ENCODE assay signal across 23 cellular contexts in the genomic region with DNA sequence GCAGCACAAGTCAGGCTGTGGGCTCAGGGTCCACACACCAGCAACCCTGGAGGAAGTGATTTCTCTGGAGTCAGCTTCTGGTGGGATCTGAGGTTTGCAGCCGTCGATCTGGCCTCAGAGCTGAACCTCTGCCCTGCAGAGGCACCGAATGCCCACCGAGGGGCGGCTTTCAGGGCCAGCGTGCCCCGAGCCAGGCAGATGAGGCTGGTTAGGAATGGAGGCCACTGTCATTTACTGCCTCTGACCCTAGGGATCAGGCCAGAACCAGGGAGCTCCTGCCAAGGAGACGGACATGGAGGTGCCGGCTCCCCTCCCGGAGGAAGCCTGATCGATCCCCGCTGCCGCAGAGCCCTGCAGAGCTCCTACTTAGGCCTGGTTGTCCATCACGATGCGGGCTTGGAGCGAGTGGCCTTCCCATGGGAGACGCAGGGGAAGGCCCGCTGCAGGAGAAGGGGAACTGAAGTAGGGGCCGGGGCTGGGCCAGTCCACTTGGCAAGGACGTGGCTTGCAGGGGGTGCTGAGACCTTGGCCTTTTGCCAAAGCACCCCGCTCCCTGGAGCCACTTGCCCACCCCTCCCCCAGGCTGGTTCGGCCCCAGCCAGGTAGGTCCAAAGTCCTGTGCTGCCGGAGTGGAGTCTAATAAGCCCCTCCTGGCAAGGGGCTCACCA.
"Had no signal": no experiment of that assay in that cellular context is flagged by ENCODE, and none has a peak within 500 bp of the region (broad histone marks: within the 10 kb centered on the region; RNA-seq: fewer than 3 reads in every experiment).

No MANE protein-coding gene starts in this region.

- H3K9ac ChIP-seq: neural progenitor cell had no signal

- H3K27ac Mint-ChIP-seq: activated CD4-positive, alpha-beta memory T cell treated with anti-CD3 and anti-CD28 coated beads for 36 hours; activated naive CD8-positive, alpha-beta T cell treated with anti-CD3 and anti-CD28 coated beads for 36 hours; stimulated activated memory B cell treated with anti-CD40 and anti-IgM and Interleukin-4, amounts not matched to agents 10 μg/mL and 1 μg/mL and 100 μg/mL, for 72 hours; T-cell; type B pancreatic cell; WTC11 had no signal

- DNase-seq: activated CD4-positive, alpha-beta memory T cell treated with anti-CD3 and anti-CD28 coated beads for 36 hours; activated CD4-positive, alpha-beta T cell treated with anti-CD3 and anti-CD28 coated beads for 4 hours; activated naive CD8-positive, alpha-beta T cell treated with anti-CD3 and anti-CD28 coated beads for 36 hours; activated T-cell treated with anti-CD3 and anti-CD28 coated beads for 4 hours; amniotic stem cell; body of pancreas; caudate nucleus; dorsolateral prefrontal cortex; foreskin fibroblast; hippocampal formation; mesenchymal stem cell; naive B cell; sigmoid colon; stimulated activated CD4-positive, alpha-beta T cell treated with anti-CD3 and anti-CD28 coated beads, Interleukin-4, amount 100 ng/mL, for 24 hours; T-cell; testis had no signal

- H3K4me3 ChIP-seq: body of pancreas, dorsolateral prefrontal cortex, mucosa of descending colon, neural progenitor cell, pancreas, sigmoid colon, testis had no signal

- H2AFZ ChIP-seq: neural progenitor cell had no signal

- H3K9me3 ChIP-seq: body of pancreas, mucosa of descending colon, pancreas, sigmoid colon, testis had no signal

- H3K4me1 Mint-ChIP-seq: activated naive CD8-positive, alpha-beta T cell treated with anti-CD3 and anti-CD28 coated beads for 36 hours; T-cell; WTC11 had no signal

- H3K27ac ChIP-seq: body of pancreas, dorsolateral prefrontal cortex, epithelial cell of prostate, neural progenitor cell, pancreas, sigmoid colon, testis had no signal

- H3K4me2 ChIP-seq: neural progenitor cell had no signal

- H3K36me3 Mint-ChIP-seq: activated CD4-positive, alpha-beta memory T cell treated with anti-CD3 and anti-CD28 coated beads for 36 hours; activated naive CD8-positive, alpha-beta T cell treated with anti-CD3 and anti-CD28 coated beads for 36 hours; naive B cell; neural progenitor cell; stimulated activated memory B cell treated with anti-CD40 and anti-IgM and Interleukin-4, amounts not matched to agents 10 μg/mL and 1 μg/mL and 100 μg/mL, for 72 hours; T-cell; type B pancreatic cell; WTC11 had no signal

- H3K4me3 Mint-ChIP-seq: activated CD4-positive, alpha-beta memory T cell treated with anti-CD3 and anti-CD28 coated beads for 36 hours; activated naive CD8-positive, alpha-beta T cell treated with anti-CD3 and anti-CD28 coated beads for 36 hours; naive B cell; neural progenitor cell; stimulated activated memory B cell treated with anti-CD40 and anti-IgM and Interleukin-4, amounts not matched to agents 10 μg/mL and 1 μg/mL and 100 μg/mL, for 72 hours; T-cell; type B pancreatic cell; WTC11 had no signal

- ATAC-seq: body of pancreas; mucosa of descending colon; pancreas; stimulated activated memory B cell treated with anti-CD40 and anti-IgM and Interleukin-4, amounts not matched to agents 10 μg/mL and 1 μg/mL and 100 μg/mL, for 72 hours; T-cell; WTC11 had no signal

- H3K9me3 Mint-ChIP-seq: activated CD4-positive, alpha-beta memory T cell treated with anti-CD3 and anti-CD28 coated beads for 36 hours; activated naive CD8-positive, alpha-beta T cell treated with anti-CD3 and anti-CD28 coated beads for 36 hours; naive B cell; neural progenitor cell; stimulated activated memory B cell treated with anti-CD40 and anti-IgM and Interleukin-4, amounts not matched to agents 10 μg/mL and 1 μg/mL and 100 μg/mL, for 72 hours; T-cell; type B pancreatic cell; WTC11 had no signal

- H3K36me3 ChIP-seq: neural progenitor cell, pancreas, sigmoid colon had no signal

- H3K4me1 ChIP-seq: neural progenitor cell had no signal

- H3K27me3 ChIP-seq: neural progenitor cell, testis had no signal
